Comparison of ENCODE assay signal across 10 cellular contexts in the genomic region with DNA sequence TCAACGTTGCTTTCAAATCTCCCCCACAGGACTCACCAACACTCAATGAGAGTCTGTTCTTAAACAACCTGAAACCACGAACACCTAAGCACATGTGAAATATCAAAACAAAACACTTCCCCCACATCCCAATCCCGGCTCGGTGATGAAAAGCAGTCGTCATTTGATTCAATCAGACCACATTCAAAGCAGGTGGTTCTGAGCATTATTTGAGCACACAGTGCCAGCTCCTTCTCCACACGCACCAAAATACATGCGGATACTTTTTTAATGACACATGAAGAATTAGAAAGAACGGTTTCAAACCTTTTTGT.
DNase-seq lines count a peak whose midpoint lies in the region; ATAC-seq and TF ChIP-seq lines count a peak whose summit lies in the region.
"Had no signal": no experiment of that assay in that cellular context is flagged by ENCODE, and none has a peak within 500 bp of the region (broad histone marks: within the 10 kb centered on the region; RNA-seq: fewer than 3 reads in every experiment).

No MANE protein-coding gene starts in this region.

- H3K36me3 ChIP-seq in transverse colon = no peaks in the 10 kb centered on the region
- H3K36me3 ChIP-seq: adrenal gland had no signal

- TF ChIP-seq CTCF in HFF-Myc (IDR thresholded peaks at IDR 0.05; ENCODE audit: low read depth, low read length, missing control alignments) (no peak), transverse colon (IDR thresholded peaks at IDR 0.05) (no peak)

- WGBS in transverse colon (ENCODE audit: low coverage in 1 of 2), 2 donors = 48% methylated on average over 4 to 8 of the region's 8 CpGs

- H3K27ac ChIP-seq in transverse colon = no peak overlapping the region
- H3K27ac ChIP-seq: adrenal gland, parathyroid adenoma had no signal

- no peak overlapping the region for H3K4me3 ChIP-seq in HFF-Myc (replicated peaks; ENCODE audit: low read depth, low read length)
- H3K4me3 ChIP-seq in transverse colon = no peak overlapping the region
- H3K4me3 ChIP-seq: adrenal gland had no signal

- H3K27me3 ChIP-seq in transverse colon = no peaks in the 10 kb centered on the region
- H3K27me3 ChIP-seq: adrenal gland had no signal

- DNase-seq in HFF-Myc (ENCODE audit: extremely low read depth, low read depth) (peak; percentile 66), NCI-H128 (lab: John Stamatoyannopoulos, UW; ENCODE audit: unreplicated experiment) (peak; percentile 51), cerebellar cortex (ENCODE audit: low spot score) (peak; percentile 73), transverse colon (no peak), SKM-1 (lab: John Stamatoyannopoulos, UW; ENCODE audit: unreplicated experiment) (no peak), left cardiac atrium (no peak), pons (ENCODE audit: low spot score) (no peak)

- TF ChIP-seq EP300 in transverse colon (IDR thresholded peaks at IDR 0.05; ENCODE audit: low read depth) = no peak

- intact Hi-C loops in transverse colon (cut with DNase I; ENCODE audit: low total_unique reads) = no loop called here
- intact Hi-C loops in left cardiac atrium (cut with DNase I) = no loop called here

- H3K4me1 ChIP-seq in transverse colon = peaks cover 0 to 14% (median 1%) of the 10 kb centered on the region in 4 donors
- H3K4me1 ChIP-seq: adrenal gland, parathyroid adenoma had no signal

- no peak for TF ChIP-seq POLR2A in transverse colon (IDR thresholded peaks at IDR 0.05)

- peak; percentile 90 for ATAC-seq in GM18502 (IDR thresholded peaks at IDR 0.05; ENCODE audit: poor library complexity, unreplicated experiment)
- no peak for ATAC-seq in left cardiac atrium

- H3K9me3 ChIP-seq in transverse colon = no peaks in the 10 kb centered on the region
- H3K9me3 ChIP-seq: adrenal gland had no signal

- in situ Hi-C loops in transverse colon (cut with MboI; ENCODE audit: low pct_ligation_motif_present in 1 of 4, low pct_unique_long_range_greater_than_20kb in 1 of 4, low sequenced_read_pairs in 3 of 4) = no loop called here

Comparison
In these comparisons a context has a peak if more than half of its experiments do, and no peak if none do; other contexts are left out.
1. DNase-seq: peak in HFF-Myc (single experiment), NCI-H128 (single experiment) and cerebellar cortex (single experiment); none in transverse colon (single experiment), SKM-1 (single experiment), left cardiac atrium (single experiment) and pons (single experiment).